Comparison of ENCODE assay signal across 8 cellular contexts in genomic region chr19:8161135-8161646, GRCh38. TPM values are rescaled to one million over a fixed set of nuclear protein-coding genes. Genes with fewer than 3 reads are reported as not detected.
DNase-seq lines count a peak whose midpoint lies in the region; ATAC-seq lines count a peak whose summit lies in the region.

No MANE protein-coding gene starts in this region.

- H3K27me3 Mint-ChIP-seq in activated naive CD4-positive, alpha-beta T cell treated with anti-CD3 and anti-CD28 coated beads, Interleukin-2, amount 10 ng/mL, durations not matched to agents 7 days and 5 days: peaks cover 17% of the 10 kb centered on the region
- peaks cover 4% of the 10 kb centered on the region for H3K27me3 Mint-ChIP-seq in activated T-helper 17 cell treated with anti-CD3 and anti-CD28 coated beads, Interleukin-2, amount 50 U/mL, for 72 hours

- no peak overlapping the region for H3K27ac Mint-ChIP-seq in activated naive CD4-positive, alpha-beta T cell treated with anti-CD3 and anti-CD28 coated beads, Interleukin-2, amount 10 ng/mL, durations not matched to agents 7 days and 5 days
- peak overlapping the region; percentile 33 for H3K27ac Mint-ChIP-seq in activated T-helper 17 cell treated with anti-CD3 and anti-CD28 coated beads, Interleukin-2, amount 50 U/mL, for 72 hours

- H3K9me3 Mint-ChIP-seq in activated naive CD4-positive, alpha-beta T cell treated with anti-CD3 and anti-CD28 coated beads, Interleukin-2, amount 10 ng/mL, durations not matched to agents 7 days and 5 days: no peaks in the 10 kb centered on the region
- no peaks in the 10 kb centered on the region for H3K9me3 Mint-ChIP-seq in activated T-helper 17 cell treated with anti-CD3 and anti-CD28 coated beads, Interleukin-2, amount 50 U/mL, for 72 hours

- no peaks in the 10 kb centered on the region for H3K36me3 Mint-ChIP-seq in activated naive CD4-positive, alpha-beta T cell treated with anti-CD3 and anti-CD28 coated beads, Interleukin-2, amount 10 ng/mL, durations not matched to agents 7 days and 5 days
- no peaks in the 10 kb centered on the region for H3K36me3 Mint-ChIP-seq in activated T-helper 17 cell treated with anti-CD3 and anti-CD28 coated beads, Interleukin-2, amount 50 U/mL, for 72 hours (ENCODE audit: low read depth)

- ATAC-seq in activated T-helper 17 cell treated with anti-CD3 and anti-CD28 coated beads, Interleukin-2, amount 50 U/mL, for 72 hours (replicated peaks): peak; percentile 92

- CTCF ChIA-PET in activated naive CD4-positive, alpha-beta T cell treated with anti-CD3 and anti-CD28 coated beads, Interleukin-2, amount 10 ng/mL, durations not matched to agents 7 days and 5 days (lab: Charles Lee): interaction anchor here (1.0 kb wide), 1 partner anchor 19 kb away, joined by 3 read pairs; no protein-coding TSS in a partner anchor

- H3K4me3 Mint-ChIP-seq in activated naive CD4-positive, alpha-beta T cell treated with anti-CD3 and anti-CD28 coated beads, Interleukin-2, amount 10 ng/mL, durations not matched to agents 7 days and 5 days: no peak overlapping the region
- peak overlapping the region; percentile 27 for H3K4me3 Mint-ChIP-seq in activated T-helper 17 cell treated with anti-CD3 and anti-CD28 coated beads, Interleukin-2, amount 50 U/mL, for 72 hours

- peaks cover 9% of the 10 kb centered on the region for H3K4me1 Mint-ChIP-seq in activated naive CD4-positive, alpha-beta T cell treated with anti-CD3 and anti-CD28 coated beads, Interleukin-2, amount 10 ng/mL, durations not matched to agents 7 days and 5 days
- H3K4me1 Mint-ChIP-seq in activated T-helper 17 cell treated with anti-CD3 and anti-CD28 coated beads, Interleukin-2, amount 50 U/mL, for 72 hours: no peaks in the 10 kb centered on the region

- DNase-seq in activated naive CD4-positive, alpha-beta T cell treated with anti-CD3 and anti-CD28 coated beads, Interleukin-2, amount 10 ng/mL, durations not matched to agents 7 days and 5 days: peak; percentile 29
- no peak for DNase-seq in activated naive CD4-positive, alpha-beta T cell treated with Interleukin-2 at 50 U/mL for 16 hours
- DNase-seq in NCI-H1048 (lab: John Stamatoyannopoulos, UW) (peak; percentile 46), cerebellar nuclear complex (lab: John Stamatoyannopoulos, UW) (no peak), COR-L47 (lab: John Stamatoyannopoulos, UW) (no peak)
- peak; percentile 54 for DNase-seq in stimulated activated CD8-positive, alpha-beta memory T cell treated with anti-CD3 and anti-CD28 coated beads, Interleukin-4, amount 100 ng/mL, for 48 hours
- DNase-seq in effector CD4-positive, alpha-beta T cell: no peak

RNA-seq across cellular contexts. Expression of gene FBN3, which starts 11.8 kb away (rescaled TPM):
- total RNA-seq in activated T-helper 17 cell treated with anti-CD3 and anti-CD28 coated beads, Interleukin-2, amount 50 U/mL, for 72 hours: under 1 TPM in 1 of 2 donors, not detected in 1; 0.05 TPM

RNA-seq across cellular contexts. Expression of gene CERS4, which starts 48.0 kb away (rescaled TPM):
- 10 to 100 TPM; 14.7 to 33.0 TPM for total RNA-seq in activated T-helper 17 cell treated with anti-CD3 and anti-CD28 coated beads, Interleukin-2, amount 50 U/mL, for 72 hours

Comparison
In these comparisons a context has a peak if more than half of its experiments do, and no peak if none do; other contexts are left out.
1. DNase-seq: peak in activated naive CD4-positive, alpha-beta T cell treated with anti-CD3 and anti-CD28 coated beads, Interleukin-2, amount 10 ng/mL, durations not matched to agents 7 days and 5 days (single experiment), NCI-H1048 (single experiment) and stimulated activated CD8-positive, alpha-beta memory T cell treated with anti-CD3 and anti-CD28 coated beads, Interleukin-4, amount 100 ng/mL, for 48 hours (single experiment); none in activated naive CD4-positive, alpha-beta T cell treated with Interleukin-2 at 50 U/mL for 16 hours (single experiment), effector CD4-positive, alpha-beta T cell (single experiment), cerebellar nuclear complex (0 of 2) and COR-L47 (single experiment).